Comparison of ENCODE assay signal across 9 cellular contexts in genomic region chr22:38766076-38766777, GRCh38. TPM values are rescaled to one million over a fixed set of nuclear protein-coding genes. Genes with fewer than 3 reads are reported as not detected.
DNase-seq lines count a peak whose midpoint lies in the region; ATAC-seq, FAIRE-seq and TF ChIP-seq lines count a peak whose summit lies in the region.
"Had no signal": no experiment of that assay in that cellular context is flagged by ENCODE, and none has a peak within 500 bp of the region (broad histone marks: within the 10 kb centered on the region; RNA-seq: fewer than 3 reads in every experiment).

No MANE protein-coding gene starts in this region.

- no peak overlapping the region for H3K18ac ChIP-seq in H1 (ENCODE audit: extremely low read depth, low read length)

- H3K27me3 Mint-ChIP-seq in memory B cell = no peaks in the 10 kb centered on the region
- H3K27me3 Mint-ChIP-seq: central memory CD8-positive, alpha-beta T cell had no signal

- POLR2A ChIA-PET in H1 (lab: Charles Lee; ENCODE audit: partially characterized antibody) = interaction anchor here (0.8 kb wide), 1 partner anchor 553 kb away, joined by 3 read pairs; no protein-coding TSS in a partner anchor

- H3K9me3 Mint-ChIP-seq in memory B cell = no peaks in the 10 kb centered on the region
- H3K9me3 Mint-ChIP-seq: central memory CD8-positive, alpha-beta T cell had no signal

- TF ChIP-seq CTCF in WI38 (IDR thresholded peaks at IDR 0.05; ENCODE audit: low read depth, low read length) = peak; percentile 91
- TF ChIP-seq CTCF in H1 (IDR thresholded peaks at IDR 0.05; ENCODE audit: control extremely low read depth in 1 of 3, insufficient read depth in 1 of 3, low read depth in 1 of 3, low read length in 3 of 3) = peak; percentile 83 to 97 (median 94)

- H3K9me3 ChIP-seq in H1 (ENCODE audit: insufficient read depth in 2 of 2, low read depth in 1 of 2, low read length in 1 of 2) = no peaks in the 10 kb centered on the region

- H3K23me2 ChIP-seq in H1 (ENCODE audit: low read depth, low read length) = peaks cover 5% of the 10 kb centered on the region; the same call in 1 of the 2 replicates

- no peak overlapping the region for H2BK15ac ChIP-seq in H1 (ENCODE audit: low read length)

- H3K27me3 ChIP-seq in H1 (replicated peaks in 1 of 4; ENCODE audit: control insufficient read depth in 3 of 4, extremely low read depth in 1 of 4, insufficient read depth in 3 of 4, low read length in 3 of 4) = no peaks in the 10 kb centered on the region; a peak in 1 of 7 replicates

- no peak overlapping the region for H2AFZ ChIP-seq in H1 (ENCODE audit: low read length)

- no peak overlapping the region for H4K5ac ChIP-seq in H1 (ENCODE audit: insufficient read length, low read depth, low read length)

- no peak overlapping the region for H3K14ac ChIP-seq in H1 (ENCODE audit: insufficient read length)

- no peak overlapping the region for H3K27ac ChIP-seq in H1 (ENCODE audit: low read depth, low read length)

- H4K91ac ChIP-seq in H1 (replicated peaks; ENCODE audit: insufficient read length, low read length) = no peak overlapping the region

- no peaks in the 10 kb centered on the region for H3K79me2 ChIP-seq in H1 (ENCODE audit: control insufficient read depth in 1 of 2, insufficient read depth in 2 of 2, low read length in 2 of 2)

- no peaks in the 10 kb centered on the region for H3K36me3 ChIP-seq in H1 (ENCODE audit: control insufficient read depth in 2 of 4, insufficient read depth in 4 of 4, low read length in 3 of 4)

- peaks cover 0 to 6% (median 1%) of the 10 kb centered on the region in 4 experiments; a peak in 4 of 7 replicates for H3K4me1 ChIP-seq in H1 (replicated peaks in 1 of 4; ENCODE audit: control insufficient read depth in 3 of 4, insufficient read depth in 4 of 4, low read length in 3 of 4)

- H2BK20ac ChIP-seq in H1 (ENCODE audit: low read length) = no peak overlapping the region

- no peak overlapping the region for H2BK12ac ChIP-seq in H1 (ENCODE audit: low read depth, low read length)

- peaks cover 0 to 7% of the 10 kb centered on the region in 2 experiments for H4K20me1 ChIP-seq in H1 (replicated peaks in 1 of 2; ENCODE audit: control insufficient read depth in 1 of 2, insufficient read depth in 2 of 2, low read length in 2 of 2)

- no peaks in the 10 kb centered on the region for H3K79me1 ChIP-seq in H1 (ENCODE audit: low read depth, low read length)

- DNase-seq in SIG-M5 treated with dmso at 0.1 percent for 504 hours (lab: John Stamatoyannopoulos, UW; ENCODE audit: unreplicated experiment) (peak; percentile 39), SIG-M5 (lab: John Stamatoyannopoulos, UW) (no peak), NAMALWA (ENCODE audit: low spot score) (peak; percentile 33), H1 (ENCODE audit: low read depth in 1 of 2, low spot score in 2 of 2) (peak; percentile 68 to 89), memory B cell (ENCODE audit: low spot score in 2 of 2) (no peak), urothelium cell line (ENCODE audit: low spot score) (peak; percentile 97), foreskin melanocyte (no peak)

- peaks cover 12% of the 10 kb centered on the region for H3K4me1 Mint-ChIP-seq in memory B cell

- H3K4me3 ChIP-seq in WI38 (ENCODE audit: low read depth, low read length) (no peak overlapping the region), H1 (ENCODE audit: extremely low read depth in 1 of 4, insufficient read depth in 2 of 4, low read depth in 3 of 4, low read length in 4 of 4) (no peak overlapping the region)

- FAIRE-seq in H1 (lab: Jason Lieb, UNC) = peak; percentile 36
- FAIRE-seq in urothelium cell line (lab: Jason Lieb, UNC) = peak; percentile 94

- no peak overlapping the region for H3K4me2 ChIP-seq in H1 (ENCODE audit: insufficient read depth in 1 of 2, low read depth in 2 of 2, low read length in 2 of 2)

- ATAC-seq in memory B cell (ENCODE audit: low read depth) = peak; percentile 68

- no peak overlapping the region for H3K27ac Mint-ChIP-seq in memory B cell

- H3K4me3 Mint-ChIP-seq in memory B cell = no peak overlapping the region
- H3K4me3 Mint-ChIP-seq: central memory CD8-positive, alpha-beta T cell had no signal

- no peak overlapping the region for H3K56ac ChIP-seq in H1 (replicated peaks; ENCODE audit: insufficient read length, low read depth, low read length)

- H3K36me3 Mint-ChIP-seq in memory B cell = no peaks in the 10 kb centered on the region

- H4K8ac ChIP-seq in H1 (ENCODE audit: extremely low read depth, insufficient read depth, low read length) = no peak overlapping the region

- peak; percentile 54 to 68 for TF ChIP-seq RAD21 in H1 (IDR thresholded peaks at IDR 0.05 in 1 of 2, conservative IDR thresholded peaks at IDR 0.05 in 1 of 2; ENCODE audit: low read depth in 2 of 2, low read length in 2 of 2)

- no peak for TF ChIP-seq EP300 in H1 (IDR thresholded peaks at IDR 0.05; ENCODE audit: borderline replicate concordance in 1 of 2, low read depth in 2 of 2, low read length in 2 of 2)

- no peak overlapping the region for H3K23ac ChIP-seq in H1 (ENCODE audit: insufficient read length)

- CTCF ChIA-PET in H1 (lab: Charles Lee; ENCODE audit: partially characterized antibody) = interaction anchor here (0.6 to 13.8 kb wide), 24 partner anchors 9 to 301 kb away, joined by 3 to 124 read pairs (median 4); partner anchors contain the start of gene TOMM22

- H3K9ac ChIP-seq in H1 (replicated peaks in 1 of 4; ENCODE audit: extremely low read depth in 1 of 4, low read depth in 3 of 4, low read length in 3 of 4) = no peak overlapping the region

- no peak overlapping the region for H2AK5ac ChIP-seq in H1 (ENCODE audit: low read depth, low read length)

- no peak overlapping the region for H3K4ac ChIP-seq in H1 (replicated peaks; ENCODE audit: insufficient read length, low read depth, low read length)

- 58% methylated on average over 13 of the region's 14 CpGs; no CpG with 5 or more reads in 1 of the 2 experiments for WGBS in H1 (ENCODE audit: extremely low coverage in 1 of 2, insufficient coverage in 1 of 2, insufficient read length in 1 of 2, insufficient replicate concordance in 2 of 2, low coverage in 1 of 2, low lambda C conversion rate in 2 of 2, missing lambda C conversion rate in 1 of 2), 2 experiments

- no peak overlapping the region for H2BK5ac ChIP-seq in H1 (ENCODE audit: low read depth, low read length)

- no peak overlapping the region for H2BK120ac ChIP-seq in H1 (replicated peaks; ENCODE audit: low read depth, low read length)

- TF ChIP-seq POLR2A in H1 (IDR thresholded peaks at IDR 0.05; ENCODE audit: control extremely low read depth in 1 of 2, low read depth in 2 of 2, low read length in 2 of 2) = no peak

TF ChIP-seq in H1, 55 proteins besides CTCF, POLR2A, EP300 and RAD21 (continues in another document):
- TF ChIP-seq ATF2 (IDR thresholded peaks at IDR 0.05; ENCODE audit: low read length) (no peak), GTF2F1 (IDR thresholded peaks at IDR 0.05; ENCODE audit: borderline replicate concordance, low read depth, low read length) (no peak), HDAC6 (IDR thresholded peaks at IDR 0.05; ENCODE audit: low read depth, low read length) (no peak), TAF7 (optimal IDR thresholded peaks at IDR 0.05; ENCODE audit: borderline replicate concordance, low read depth, low read length) (no peak), ASH2L (IDR thresholded peaks at IDR 0.05; ENCODE audit: low read length) (no peak), MAX (IDR thresholded peaks at IDR 0.05) (peak; percentile 60), SP4 (IDR thresholded peaks at IDR 0.05; ENCODE audit: low read length) (no peak), CREB1 (IDR thresholded peaks at IDR 0.05) (peak; percentile 41; the same call in 1 of the 2 replicates)
- TF ChIP-seq, protein P1, sequence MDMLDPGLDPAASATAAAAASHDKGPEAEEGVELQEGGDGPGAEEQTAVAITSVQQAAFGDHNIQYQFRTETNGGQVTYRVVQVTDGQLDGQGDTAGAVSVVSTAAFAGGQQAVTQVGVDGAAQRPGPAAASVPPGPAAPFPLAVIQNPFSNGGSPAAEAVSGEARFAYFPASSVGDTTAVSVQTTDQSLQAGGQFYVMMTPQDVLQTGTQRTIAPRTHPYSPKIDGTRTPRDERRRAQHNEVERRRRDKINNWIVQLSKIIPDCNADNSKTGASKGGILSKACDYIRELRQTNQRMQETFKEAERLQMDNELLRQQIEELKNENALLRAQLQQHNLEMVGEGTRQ (IDR thresholded peaks at IDR 0.05; ENCODE audit: low read length) = 0 out of 2 replicates have a peak, but pooled peaks have one; percentile 13

RNA-seq across cellular contexts. Expression of gene SUN2, which starts 10.4 kb away (rescaled TPM):
- total RNA-seq in H1 (2021; fragmentation: NEBNext Ultra II Directional; extraction: Animal tissue kit (Norgen Biotek cat#: 25700)) = 10.5 and 11.7 TPM in 2 replicates
- 5.1 and 8.3 TPM in 2 replicates for polyA plus RNA-seq in H1 (2011; rRNA removed)
- 8.5 TPM for polyA plus RNA-seq in H1 (2011; cell fraction: cytosol; rRNA removed)
- polyA plus RNA-seq in H1 (2011; cell fraction: nucleus; rRNA removed) = 20.5 TPM
- polyA plus RNA-seq in H1 (2012, experiment 1 of 2) = 12.3 to 22.3 TPM (median 17.1 TPM) in 4 replicates
- 9.0 TPM for polyA plus RNA-seq in H1 (2012, experiment 2 of 2)
- polyA plus RNA-seq in H1 (2013, experiment 1 of 2) = 11.5 TPM
- 10.8 TPM for polyA plus RNA-seq in H1 (2013, experiment 2 of 2)
- polyA minus RNA-seq in H1 (2011; rRNA and poly(A)+ RNA removed) = 9.8 and 10.0 TPM in 2 replicates
- polyA minus RNA-seq in H1 (2011; cell fraction: cytosol; rRNA and poly(A)+ RNA removed) = 13.1 TPM
- polyA minus RNA-seq in H1 (2011; cell fraction: nucleus; rRNA and poly(A)+ RNA removed) = 14.1 TPM

RNA-seq across cellular contexts. Expression of gene DNAL4, which starts 27.7 kb away (rescaled TPM):
- total RNA-seq in H1 (2021; fragmentation: NEBNext Ultra II Directional; extraction: Animal tissue kit (Norgen Biotek cat#: 25700)) = 7.8 and 8.8 TPM in 2 replicates
- polyA plus RNA-seq in H1 (2011; rRNA removed) = 14.0 and 23.4 TPM in 2 replicates
- 17.7 TPM for polyA plus RNA-seq in H1 (2011; cell fraction: cytosol; rRNA removed)
- 17.5 TPM for polyA plus RNA-seq in H1 (2011; cell fraction: nucleus; rRNA removed)
- polyA plus RNA-seq in H1 (2012, experiment 1 of 2) = 7.9 to 11.2 TPM (median 10.6 TPM) in 4 replicates
- 12.6 TPM for polyA plus RNA-seq in H1 (2012, experiment 2 of 2)
- polyA plus RNA-seq in H1 (2013, experiment 1 of 2) = 7.5 TPM
- polyA plus RNA-seq in H1 (2013, experiment 2 of 2) = 8.2 TPM
- 6.9 and 7.1 TPM in 2 replicates for polyA minus RNA-seq in H1 (2011; rRNA and poly(A)+ RNA removed)
- polyA minus RNA-seq in H1 (2011; cell fraction: cytosol; rRNA and poly(A)+ RNA removed) = 5.4 TPM
- polyA minus RNA-seq in H1 (2011; cell fraction: nucleus; rRNA and poly(A)+ RNA removed) = 2.5 TPM

Comparison
In these comparisons a context has a peak if more than half of its experiments do, and no peak if none do; other contexts are left out.
1. DNase-seq: peak in SIG-M5 treated with dmso at 0.1 percent for 504 hours (single experiment), NAMALWA (single experiment), H1 (2 of 2) and urothelium cell line (single experiment); none in SIG-M5 (single experiment), memory B cell (0 of 2) and foreskin melanocyte (single experiment).